In genomic region chr10:113385021-113385975, GRCh38 we compare ENCODE assay signal across 8 cellular contexts.
A peak's percentile ranks its signal among the peaks of the same experiment; 100 is the strongest.
DNase-seq lines count a peak whose midpoint lies in the region; ATAC-seq and TF ChIP-seq lines count a peak whose summit lies in the region.

No MANE protein-coding gene starts in this region.

- no peak overlapping the region for H2BK120ac ChIP-seq in neuronal stem cell (ENCODE audit: low read depth, low read length)

- no peak overlapping the region for H3K4ac ChIP-seq in neuronal stem cell (ENCODE audit: low read length)

- no peaks in the 10 kb centered on the region for H3K9me2 ChIP-seq in PC-3 (replicated peaks; ENCODE audit: low read length)

- H3K36me3 ChIP-seq in PC-3 (ENCODE audit: low read depth, low read length) (no peaks in the 10 kb centered on the region), neuronal stem cell (replicated peaks in 1 of 2; ENCODE audit: control insufficient read depth in 2 of 2, insufficient read depth in 2 of 2, low read length in 2 of 2) (no peaks in the 10 kb centered on the region)

- no peak overlapping the region for H2BK12ac ChIP-seq in neuronal stem cell (ENCODE audit: low read length)

- no TSS peak for BruUV-seq in PC-3 (replicated peaks; lab: Mats Ljungman, UMichigan)

- DNase-seq in COLO829 (ENCODE audit: low spot score) (peak; percentile 45), HT1080 (ENCODE audit: low read depth) (peak; percentile 78), PC-3 (peak; percentile 86), activated T-helper 1 cell treated with Interleukin-2 at 50 U/mL for 16 hours (ENCODE audit: low read depth) (peak; percentile 7), fibroblast of the aortic adventitia (ENCODE audit: low read depth) (peak; percentile 94), neuronal stem cell (ENCODE audit: low spot score) (peak; percentile 82), substantia nigra (lab: John Stamatoyannopoulos, UW) (peak; percentile 7 to 89 (median 74))

- WGBS in neuronal stem cell (ENCODE audit: extremely low coverage in 2 of 2, insufficient read length in 2 of 2, insufficient replicate concordance in 1 of 2), 2 donors: no CpG with 5 or more reads among the region's 18 CpGs

- intact Hi-C loops in PC-3 (cut with micrococcal nuclease): loop anchor here (1.0 to 10.0 kb wide), 7 partner anchors 69 to 910 kb away; partner anchors contain the start of gene TCF7L2

- H2AFZ ChIP-seq in PC-3 (ENCODE audit: low read length) (peak overlapping the region; percentile 70), neuronal stem cell (ENCODE audit: low read length) (peak overlapping the region; percentile 80)

- H2BK5ac ChIP-seq in neuronal stem cell (ENCODE audit: low read length): no peak overlapping the region

- H3K4me3 ChIP-seq in PC-3 (ENCODE audit: low read length) (peak overlapping the region; percentile 47), fibroblast of the aortic adventitia (ENCODE audit: low read depth, low read length) (peak overlapping the region; percentile 40), neuronal stem cell (ENCODE audit: low read length in 2 of 2) (no peak overlapping the region)

- no peak overlapping the region for H3K14ac ChIP-seq in neuronal stem cell (ENCODE audit: low read length)

- H3K27me3 ChIP-seq in PC-3 (ENCODE audit: low read length) (no peaks in the 10 kb centered on the region), neuronal stem cell (ENCODE audit: control insufficient read depth in 3 of 3, insufficient read depth in 3 of 3, low read depth in 1 of 3, low read length in 3 of 3) (peaks cover 0 to 17% (median 0%) of the 10 kb centered on the region in 3 experiments)

- H3K27ac ChIP-seq in PC-3 (ENCODE audit: low read length) (peak overlapping the region; percentile 84), neuronal stem cell (replicated peaks; ENCODE audit: low read length) (no peak overlapping the region), substantia nigra (ENCODE audit: low read depth, low read length, poor library complexity, severe bottlenecking) (no peak overlapping the region)

- H3K4me1 ChIP-seq in PC-3 (ENCODE audit: insufficient read depth, low read length) (peaks cover 53% of the 10 kb centered on the region), neuronal stem cell (ENCODE audit: control insufficient read depth in 2 of 2, insufficient read depth in 1 of 2, low read depth in 1 of 2, low read length in 2 of 2) (peaks cover 0 to 8% of the 10 kb centered on the region in 2 donors)

- POLR2A ChIA-PET in PC-3 (lab: Charles Lee; ENCODE audit: unreplicated experiment): interaction anchor here (0.5 kb wide), 1 partner anchor 189 kb away, joined by 3 read pairs; no protein-coding TSS in a partner anchor

- H3K18ac ChIP-seq in neuronal stem cell (ENCODE audit: low read length): no peak overlapping the region

- H4K91ac ChIP-seq in neuronal stem cell (ENCODE audit: low read depth, low read length, poor library complexity): no peak overlapping the region

- H3K9me3 ChIP-seq in PC-3 (ENCODE audit: low read length) (no peaks in the 10 kb centered on the region), neuronal stem cell (replicated peaks in 1 of 2; ENCODE audit: control insufficient read depth in 2 of 2, insufficient read depth in 1 of 2, low read depth in 1 of 2, low read length in 2 of 2) (no peaks in the 10 kb centered on the region)

- no peaks in the 10 kb centered on the region for H3F3A ChIP-seq in PC-3 (ENCODE audit: low read length, unreplicated experiment)

- no peak overlapping the region for H4K8ac ChIP-seq in neuronal stem cell (ENCODE audit: low read depth, low read length)

- H3K79me2 ChIP-seq in PC-3 (ENCODE audit: low read length): no peaks in the 10 kb centered on the region

- H4K20me1 ChIP-seq in PC-3 (ENCODE audit: low read length): no peaks in the 10 kb centered on the region

- H3K9ac ChIP-seq in PC-3 (ENCODE audit: low read length) (peak overlapping the region; percentile 68), neuronal stem cell (ENCODE audit: low read depth, low read length, poor library complexity) (no peak overlapping the region)

- no peak overlapping the region for H3K23ac ChIP-seq in neuronal stem cell (ENCODE audit: low read depth, low read length, poor library complexity)

- TF ChIP-seq CTCF in PC-3 (conservative IDR thresholded peaks at IDR 0.05; ENCODE audit: low read depth, low read length) (peak; percentile 84), fibroblast of the aortic adventitia (IDR thresholded peaks at IDR 0.05; ENCODE audit: insufficient read depth, low read length) (peak; percentile 87)

- no peaks in the 10 kb centered on the region for H3K79me1 ChIP-seq in neuronal stem cell (ENCODE audit: low read depth, low read length)

- no peak overlapping the region for H2BK15ac ChIP-seq in neuronal stem cell (ENCODE audit: low read length)

- no peak overlapping the region for H2AK5ac ChIP-seq in neuronal stem cell (ENCODE audit: low read depth, low read length)

- CTCF ChIA-PET in PC-3 (lab: Charles Lee): interaction anchor here (0.6 to 2.1 kb wide), 3 partner anchors 169 to 398 kb away, joined by 3 to 25 read pairs (median 8); no protein-coding TSS in a partner anchor

- ATAC-seq in GM19468 (IDR thresholded peaks at IDR 0.05; ENCODE audit: extremely low read depth, unreplicated experiment): peak; percentile 76
- ATAC-seq in PC-3: peak; percentile 91

- H3K4me2 ChIP-seq in PC-3 (ENCODE audit: low read length) (peak overlapping the region; percentile 81), neuronal stem cell (ENCODE audit: insufficient read depth, low read length, poor library complexity, severe bottlenecking) (no peak overlapping the region)

Comparison
In these comparisons a context has a peak if more than half of its experiments do, and no peak if none do; other contexts are left out.
1. DNase-seq: peak in every context shown above with its lines; median percentile 94 in fibroblast of the aortic adventitia; 86 in PC-3; 82 in neuronal stem cell; 78 in HT1080; 74 in substantia nigra; 45 in COLO829; 7 in activated T-helper 1 cell treated with Interleukin-2 at 50 U/mL for 16 hours.
2. H3K4me3 ChIP-seq: peak in PC-3 (single experiment) and fibroblast of the aortic adventitia (single experiment); none in neuronal stem cell (0 of 2).